Comparison of ENCODE assay signal across 3 cellular contexts in genomic region chr12:108179305-108179704, GRCh38.
TF ChIP-seq lines count a peak whose summit lies in the region.

No MANE protein-coding gene starts in this region.

TF ChIP-seq in HEK293, 187 proteins besides CTCF, POLR2A, EP300 and RAD21:
- TF ChIP-seq ZNF48 (tag by site-specific recombination; IDR thresholded peaks at IDR 0.05) (no peak), PRDM10 (tag by site-specific recombination; IDR thresholded peaks at IDR 0.05) (peak; percentile 53; the same call in 1 of the 2 replicates)

TF ChIP-seq in K562, 482 proteins besides CTCF, POLR2A, EP300 and RAD21:
- TF ChIP-seq PRDM10 (IDR thresholded peaks at IDR 0.05; ENCODE audit: partially characterized antibody) (peak; percentile 87), IRF2 (CRISPR knock-in tag; IDR thresholded peaks at IDR 0.05) (no peak), ASH1L (IDR thresholded peaks at IDR 0.05; ENCODE audit: borderline replicate concordance, low read depth, partially characterized antibody) (no peak), STAT5B (CRISPR knock-in tag; IDR thresholded peaks at IDR 0.05) (no peak), ELK3 (CRISPR knock-in tag; IDR thresholded peaks at IDR 0.05) (no peak), ZC3H8 (IDR thresholded peaks at IDR 0.05) (no peak), ZNF311 (CRISPR knock-in tag; IDR thresholded peaks at IDR 0.05) (no peak)
TF ChIP-seq in K562: peak in this region for 1.

TF ChIP-seq in H1, 55 proteins besides CTCF, POLR2A, EP300 and RAD21:
- TF ChIP-seq KDM1A (IDR thresholded peaks at IDR 0.05; ENCODE audit: borderline replicate concordance, low read length) (0 out of 2 replicates have a peak, but pooled peaks have one; percentile 22), CBX8 (IDR thresholded peaks at IDR 0.05; ENCODE audit: borderline replicate concordance, low read depth, low read length) (no peak)
